ENCODE assay signal across 10 cellular contexts in the genomic region with DNA sequence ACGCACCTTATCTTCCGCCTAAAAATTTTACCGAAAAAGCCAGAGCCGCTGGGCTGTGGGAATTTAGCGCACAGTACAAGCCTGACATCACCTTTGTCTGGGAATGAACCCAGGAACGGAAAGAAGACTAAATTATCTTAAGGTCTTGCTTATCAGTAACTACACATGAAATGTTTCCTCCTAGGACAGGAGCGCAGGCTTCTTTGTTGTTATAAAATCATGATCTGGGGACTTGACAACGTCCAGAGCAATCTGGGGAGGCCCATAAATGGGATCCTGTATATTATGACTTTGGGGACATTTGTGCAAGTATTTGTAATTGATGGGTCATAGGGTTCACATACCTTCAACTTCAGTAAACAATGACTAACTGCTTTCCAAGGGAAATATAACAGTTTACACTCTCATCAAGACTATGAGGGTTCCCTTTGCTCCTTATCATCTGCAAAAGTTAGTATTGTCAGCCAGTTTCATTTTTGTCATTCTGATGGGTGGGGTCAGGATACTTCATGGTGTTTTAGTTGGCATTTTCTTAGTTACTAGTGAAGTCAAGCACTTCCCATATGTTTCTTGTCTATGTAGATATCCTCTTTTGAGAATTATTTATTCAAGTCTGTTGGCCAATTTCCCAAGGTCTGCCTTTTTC.
DNase-seq lines count a peak whose midpoint lies in the region; ATAC-seq and TF ChIP-seq lines count a peak whose summit lies in the region.
"Had no signal": no experiment of that assay in that cellular context is flagged by ENCODE, and none has a peak within 500 bp of the region (broad histone marks: within the 10 kb centered on the region; RNA-seq: fewer than 3 reads in every experiment).

No MANE protein-coding gene starts in this region.

- CTCF ChIA-PET in CD8-positive, alpha-beta memory T cell (lab: Charles Lee) = interaction anchor here (0.8 to 1.6 kb wide), 10 partner anchors 9 to 248 kb away, joined by 3 to 14 read pairs (median 5); a partner anchor contains a TSS

- no peaks in the 10 kb centered on the region for H3K36me3 ChIP-seq in GM23248 (ENCODE audit: low read depth)
- no peaks in the 10 kb centered on the region for H3K36me3 ChIP-seq in smooth muscle cell (ENCODE audit: low read depth)
- no peaks in the 10 kb centered on the region for H3K36me3 ChIP-seq in CD8-positive, alpha-beta memory T cell (ENCODE audit: insufficient read depth, low read length)

- no peaks in the 10 kb centered on the region for H3K36me3 Mint-ChIP-seq in stimulated activated memory B cell treated with anti-CD40 and anti-IgM and Interleukin-4, amounts not matched to agents 10 μg/mL and 1 μg/mL and 100 μg/mL, for 72 hours
- no peaks in the 10 kb centered on the region for H3K36me3 Mint-ChIP-seq in CD8-positive, alpha-beta memory T cell
- H3K36me3 Mint-ChIP-seq: naive thymus-derived CD8-positive, alpha-beta T cell had no signal

- no peak overlapping the region for H3K27ac ChIP-seq in GM23248
- no peak overlapping the region for H3K27ac ChIP-seq in smooth muscle cell (ENCODE audit: low read depth)
- no peak overlapping the region for H3K27ac ChIP-seq in CD8-positive, alpha-beta memory T cell (ENCODE audit: low read depth, low read length)

- H3K27me3 ChIP-seq in GM23248 (replicated peaks; ENCODE audit: insufficient read depth) = no peaks in the 10 kb centered on the region
- H3K27me3 ChIP-seq in smooth muscle cell (ENCODE audit: low read depth) = no peaks in the 10 kb centered on the region
- no peaks in the 10 kb centered on the region for H3K27me3 ChIP-seq in CD8-positive, alpha-beta memory T cell (ENCODE audit: insufficient read depth, low read length, poor library complexity, severe bottlenecking)

- H3K4me1 Mint-ChIP-seq in stimulated activated memory B cell treated with anti-CD40 and anti-IgM and Interleukin-4, amounts not matched to agents 10 μg/mL and 1 μg/mL and 100 μg/mL, for 72 hours = no peaks in the 10 kb centered on the region
- no peaks in the 10 kb centered on the region for H3K4me1 Mint-ChIP-seq in CD8-positive, alpha-beta memory T cell
- H3K4me1 Mint-ChIP-seq: naive thymus-derived CD8-positive, alpha-beta T cell had no signal

- H3K27ac Mint-ChIP-seq in stimulated activated memory B cell treated with anti-CD40 and anti-IgM and Interleukin-4, amounts not matched to agents 10 μg/mL and 1 μg/mL and 100 μg/mL, for 72 hours = no peak overlapping the region
- no peak overlapping the region for H3K27ac Mint-ChIP-seq in CD8-positive, alpha-beta memory T cell
- H3K27ac Mint-ChIP-seq: naive thymus-derived CD8-positive, alpha-beta T cell; T-helper 1 cell treated with Interleukin-12 subunit alpha and Interleukin-12 subunit beta and Interleukin-4 antibody, amounts not matched to agents 30 μg/mL and 1 μg/mL, for 36 hours had no signal

- no peaks in the 10 kb centered on the region for H3K9me3 ChIP-seq in GM23248 (ENCODE audit: low read depth)
- H3K9me3 ChIP-seq in smooth muscle cell (replicated peaks; ENCODE audit: low read depth) = no peaks in the 10 kb centered on the region
- H3K9me3 ChIP-seq in CD8-positive, alpha-beta memory T cell (ENCODE audit: low read length) = no peaks in the 10 kb centered on the region

- peak overlapping the region; percentile 66 for H3K4me2 ChIP-seq in GM23248 (ENCODE audit: unreplicated experiment)
- peak overlapping the region; percentile 83 for H3K4me2 ChIP-seq in smooth muscle cell

- H2AFZ ChIP-seq in GM23248 = peak overlapping the region; percentile 79
- peak overlapping the region; percentile 69 for H2AFZ ChIP-seq in smooth muscle cell (ENCODE audit: low read depth)

- no peaks in the 10 kb centered on the region for H3K27me3 Mint-ChIP-seq in stimulated activated memory B cell treated with anti-CD40 and anti-IgM and Interleukin-4, amounts not matched to agents 10 μg/mL and 1 μg/mL and 100 μg/mL, for 72 hours
- peaks cover 6 to 32% of the 10 kb centered on the region in 2 donors for H3K27me3 Mint-ChIP-seq in CD8-positive, alpha-beta memory T cell

- ATAC-seq in HG03469 (IDR thresholded peaks at IDR 0.05; ENCODE audit: unreplicated experiment) = no peak
- ATAC-seq in stimulated activated memory B cell treated with anti-CD40 and anti-IgM and Interleukin-4, amounts not matched to agents 10 μg/mL and 1 μg/mL and 100 μg/mL, for 72 hours = no peak

- in situ Hi-C loops in GM23248 (cut with MboI) = loop anchor here (10.0 to 25.0 kb wide), 2 partner anchors 210 to 672 kb away; a partner anchor contains a TSS

- H4K20me1 ChIP-seq in GM23248 (ENCODE audit: insufficient read depth) (no peaks in the 10 kb centered on the region), smooth muscle cell (ENCODE audit: low read depth) (no peaks in the 10 kb centered on the region)

- H3F3A ChIP-seq in GM23248 (ENCODE audit: insufficient read depth) (peaks cover 15% of the 10 kb centered on the region), smooth muscle cell (ENCODE audit: low read depth) (no peaks in the 10 kb centered on the region)

- TF ChIP-seq CTCF in fibroblast of pulmonary artery (IDR thresholded peaks at IDR 0.05; ENCODE audit: low read length, missing control alignments) = no peak
- TF ChIP-seq CTCF in smooth muscle cell (IDR thresholded peaks at IDR 0.05; ENCODE audit: borderline replicate concordance, insufficient read depth, poor library complexity, severe bottlenecking) = no peak

- H3K4me1 ChIP-seq in GM23248 (ENCODE audit: insufficient read depth) = peaks cover 15% of the 10 kb centered on the region
- H3K4me1 ChIP-seq in smooth muscle cell (ENCODE audit: low read depth) = no peaks in the 10 kb centered on the region
- no peaks in the 10 kb centered on the region for H3K4me1 ChIP-seq in CD8-positive, alpha-beta memory T cell (ENCODE audit: insufficient read depth, low read length)

- POLR2A ChIA-PET in CD8-positive, alpha-beta memory T cell (lab: Charles Lee) = no interaction called here

- H3K79me2 ChIP-seq in GM23248 (ENCODE audit: insufficient read depth) = no peaks in the 10 kb centered on the region
- H3K79me2 ChIP-seq in smooth muscle cell (ENCODE audit: low read depth) = no peaks in the 10 kb centered on the region

- H3K9ac ChIP-seq in GM23248 = no peak overlapping the region
- no peak overlapping the region for H3K9ac ChIP-seq in smooth muscle cell (ENCODE audit: low read depth)

- DNase-seq in GM23248 = peak; percentile 32
- peak; percentile 36 for DNase-seq in NCI-H69 (lab: John Stamatoyannopoulos, UW)
- peak; percentile 17 for DNase-seq in fibroblast of pulmonary artery (ENCODE audit: low read depth)
- no peak for DNase-seq in smooth muscle cell (lab: John Stamatoyannopoulos, UW; ENCODE audit: unreplicated experiment)
- DNase-seq in NCI-H2196 treated with DMSO at 0.1 percent for 48 hours (lab: John Stamatoyannopoulos, UW; ENCODE audit: unreplicated experiment) = no peak
- DNase-seq in CD8-positive, alpha-beta memory T cell = no peak

- no peak overlapping the region for H3K4me3 Mint-ChIP-seq in stimulated activated memory B cell treated with anti-CD40 and anti-IgM and Interleukin-4, amounts not matched to agents 10 μg/mL and 1 μg/mL and 100 μg/mL, for 72 hours
- H3K4me3 Mint-ChIP-seq in CD8-positive, alpha-beta memory T cell = no peak overlapping the region
- H3K4me3 Mint-ChIP-seq: naive thymus-derived CD8-positive, alpha-beta T cell; T-helper 1 cell treated with Interleukin-12 subunit alpha and Interleukin-12 subunit beta and Interleukin-4 antibody, amounts not matched to agents 30 μg/mL and 1 μg/mL, for 36 hours had no signal

- H3K4me3 ChIP-seq in GM23248 = peak overlapping the region; percentile 71
- peak overlapping the region; percentile 51 for H3K4me3 ChIP-seq in fibroblast of pulmonary artery (replicated peaks; ENCODE audit: low read depth, low read length)
- H3K4me3 ChIP-seq in smooth muscle cell = peak overlapping the region; percentile 50
- H3K4me3 ChIP-seq in CD8-positive, alpha-beta memory T cell (ENCODE audit: low read length) = no peak overlapping the region

- no peaks in the 10 kb centered on the region for H3K9me3 Mint-ChIP-seq in stimulated activated memory B cell treated with anti-CD40 and anti-IgM and Interleukin-4, amounts not matched to agents 10 μg/mL and 1 μg/mL and 100 μg/mL, for 72 hours
- peaks cover 0 to 2% (median 2%) of the 10 kb centered on the region in 5 donors for H3K9me3 Mint-ChIP-seq in CD8-positive, alpha-beta memory T cell
- H3K9me3 Mint-ChIP-seq: T-helper 1 cell treated with Interleukin-12 subunit alpha and Interleukin-12 subunit beta and Interleukin-4 antibody, amounts not matched to agents 30 μg/mL and 1 μg/mL, for 36 hours had no signal

- WGBS in GM23248 (ENCODE audit: low coverage in 1 of 2, low lambda C conversion rate in 2 of 2, missing lambda C conversion rate in 2 of 2), 2 experiments = 11 to 14% methylated on average over 8 of the region's 8 CpGs
- WGBS in smooth muscle cell (ENCODE audit: low lambda C conversion rate) = 12% methylated on average over 8 of the region's 8 CpGs

- no peaks in the 10 kb centered on the region for H3K9me2 ChIP-seq in GM23248 (ENCODE audit: insufficient read depth)

Comparison
In these comparisons a context has a peak if more than half of its experiments do, and no peak if none do; other contexts are left out.
1. DNase-seq: peak in GM23248 (single experiment), NCI-H69 (single experiment) and fibroblast of pulmonary artery (single experiment); none in smooth muscle cell (single experiment), NCI-H2196 treated with DMSO at 0.1 percent for 48 hours (single experiment) and CD8-positive, alpha-beta memory T cell (0 of 5).